Comparison of ENCODE assay signal across 27 cellular contexts in genomic region chr1:81662913-81663526, GRCh38.
"Had no signal": no experiment of that assay in that cellular context is flagged by ENCODE, and none has a peak within 500 bp of the region (broad histone marks: within the 10 kb centered on the region; RNA-seq: fewer than 3 reads in every experiment).

No MANE protein-coding gene starts in this region.

- H3K4me1 Mint-ChIP-seq: activated naive CD4-positive, alpha-beta T cell treated with anti-CD3 and anti-CD28 coated beads, Interleukin-2, amount 50 U/mL, for 24 hours; activated T-helper 17 cell treated with anti-CD3 and anti-CD28 coated beads, Interleukin-2, amount 50 U/mL, for 72 hours; central memory CD8-positive, alpha-beta T cell; immature natural killer cell; naive thymus-derived CD4-positive, alpha-beta T cell; stimulated activated naive B cell treated with anti-CD40 and anti-IgM and Interleukin-4, amounts not matched to agents 10 μg/mL and 1 μg/mL and 100 μg/mL, for 72 hours; T-helper 17 cell had no signal

- H3K79me2 ChIP-seq: parathyroid adenoma had no signal

- H3K27ac ChIP-seq: epithelial cell of prostate, esophagus squamous epithelium, parathyroid adenoma, psoas muscle, sigmoid colon, stomach, thyroid gland had no signal

- H2AFZ ChIP-seq: parathyroid adenoma had no signal

- H3K4me3 ChIP-seq: esophagus squamous epithelium, psoas muscle, sigmoid colon, stomach, thyroid gland had no signal

- H3K27ac Mint-ChIP-seq: activated CD8-positive, alpha-beta T cell treated with anti-CD3 and anti-CD28 coated beads for 36 hours; activated naive CD4-positive, alpha-beta T cell treated with anti-CD3 and anti-CD28 coated beads, Interleukin-2, amount 50 U/mL, for 24 hours; activated T-helper 17 cell treated with anti-CD3 and anti-CD28 coated beads, Interleukin-2, amount 50 U/mL, for 72 hours; dendritic cell treated with granulocyte-macrophage colony-stimulating factor and Interleukin-4, amounts not matched to agents 40 ng/mL and 50 ng/mL, for 4 days; immature natural killer cell; naive thymus-derived CD4-positive, alpha-beta T cell; stimulated activated naive B cell treated with anti-CD40 and anti-IgM and Interleukin-4, amounts not matched to agents 10 μg/mL and 1 μg/mL and 100 μg/mL, for 72 hours; T-helper 17 cell had no signal

- DNase-seq: activated CD4-positive, alpha-beta T cell treated with anti-CD3 and anti-CD28 coated beads for 1 hour; activated CD4-positive, alpha-beta T cell treated with anti-CD3 and anti-CD28 coated beads, Interleukin-2, amount 50 U/mL, for 1 hour; activated CD8-positive, alpha-beta T cell treated with anti-CD3 and anti-CD28 coated beads for 36 hours; activated T-cell treated with anti-CD3 and anti-CD28 coated beads, Interleukin-2, amount 50 U/mL, for 4 hours; anterior cingulate cortex; effector CD4-positive, alpha-beta T cell; esophagus squamous epithelium; foreskin melanocyte; immature natural killer cell; midbrain; naive thymus-derived CD4-positive, alpha-beta T cell; nucleus accumbens; psoas muscle; sigmoid colon; small intestine; stimulated activated CD4-positive, alpha-beta T cell treated with anti-CD3 and anti-CD28 coated beads, Interleukin-2, amount 100 ng/mL, for 24 hours; stimulated activated naive B cell treated with anti-CD40 and anti-IgM and Interleukin-4, amounts not matched to agents 10 μg/mL and 1 μg/mL and 100 μg/mL, for 72 hours; stomach; T-helper 17 cell; T1000; thyroid gland had no signal

- H3K9me3 Mint-ChIP-seq: activated CD8-positive, alpha-beta T cell treated with anti-CD3 and anti-CD28 coated beads for 36 hours; activated naive CD4-positive, alpha-beta T cell treated with anti-CD3 and anti-CD28 coated beads, Interleukin-2, amount 50 U/mL, for 24 hours; activated T-cell treated with anti-CD3 and anti-CD28 coated beads, Interleukin-2, amount 50 U/mL, for 4 hours; activated T-helper 17 cell treated with anti-CD3 and anti-CD28 coated beads, Interleukin-2, amount 50 U/mL, for 72 hours; dendritic cell treated with granulocyte-macrophage colony-stimulating factor and Interleukin-4, amounts not matched to agents 40 ng/mL and 50 ng/mL, for 4 days; stimulated activated naive B cell treated with anti-CD40 and anti-IgM and Interleukin-4, amounts not matched to agents 10 μg/mL and 1 μg/mL and 100 μg/mL, for 72 hours had no signal

- H3K9me3 ChIP-seq: esophagus squamous epithelium, psoas muscle, sigmoid colon, stomach, thyroid gland had no signal

- H3K4me1 ChIP-seq: parathyroid adenoma, psoas muscle, sigmoid colon, stomach, thyroid gland had no signal

- H3K36me3 ChIP-seq: esophagus squamous epithelium, sigmoid colon, stomach, thyroid gland had no signal

- H3K27me3 Mint-ChIP-seq: activated CD8-positive, alpha-beta T cell treated with anti-CD3 and anti-CD28 coated beads for 36 hours; activated naive CD4-positive, alpha-beta T cell treated with anti-CD3 and anti-CD28 coated beads, Interleukin-2, amount 50 U/mL, for 24 hours; activated T-helper 17 cell treated with anti-CD3 and anti-CD28 coated beads, Interleukin-2, amount 50 U/mL, for 72 hours; central memory CD8-positive, alpha-beta T cell; dendritic cell treated with granulocyte-macrophage colony-stimulating factor and Interleukin-4, amounts not matched to agents 40 ng/mL and 50 ng/mL, for 4 days; naive thymus-derived CD4-positive, alpha-beta T cell; stimulated activated naive B cell treated with anti-CD40 and anti-IgM and Interleukin-4, amounts not matched to agents 10 μg/mL and 1 μg/mL and 100 μg/mL, for 72 hours; T-helper 17 cell had no signal

- H3K36me3 Mint-ChIP-seq: activated naive CD4-positive, alpha-beta T cell treated with anti-CD3 and anti-CD28 coated beads, Interleukin-2, amount 50 U/mL, for 24 hours; immature natural killer cell; naive thymus-derived CD4-positive, alpha-beta T cell; stimulated activated naive B cell treated with anti-CD40 and anti-IgM and Interleukin-4, amounts not matched to agents 10 μg/mL and 1 μg/mL and 100 μg/mL, for 72 hours had no signal

- ATAC-seq: activated CD8-positive, alpha-beta T cell treated with anti-CD3 and anti-CD28 coated beads for 36 hours; activated T-cell treated with anti-CD3 and anti-CD28 coated beads, Interleukin-2, amount 50 U/mL, for 4 hours; activated T-helper 17 cell treated with anti-CD3 and anti-CD28 coated beads, Interleukin-2, amount 50 U/mL, for 72 hours; naive thymus-derived CD4-positive, alpha-beta T cell; psoas muscle; stimulated activated naive B cell treated with anti-CD40 and anti-IgM and Interleukin-4, amounts not matched to agents 10 μg/mL and 1 μg/mL and 100 μg/mL, for 72 hours; T-helper 17 cell had no signal

- H3K9ac ChIP-seq: parathyroid adenoma had no signal

- H3K4me3 Mint-ChIP-seq: activated CD8-positive, alpha-beta T cell treated with anti-CD3 and anti-CD28 coated beads for 36 hours; activated naive CD4-positive, alpha-beta T cell treated with anti-CD3 and anti-CD28 coated beads, Interleukin-2, amount 50 U/mL, for 24 hours; activated T-cell treated with anti-CD3 and anti-CD28 coated beads, Interleukin-2, amount 50 U/mL, for 4 hours; activated T-helper 17 cell treated with anti-CD3 and anti-CD28 coated beads, Interleukin-2, amount 50 U/mL, for 72 hours; central memory CD8-positive, alpha-beta T cell; dendritic cell treated with granulocyte-macrophage colony-stimulating factor and Interleukin-4, amounts not matched to agents 40 ng/mL and 50 ng/mL, for 4 days; immature natural killer cell; naive thymus-derived CD4-positive, alpha-beta T cell; stimulated activated naive B cell treated with anti-CD40 and anti-IgM and Interleukin-4, amounts not matched to agents 10 μg/mL and 1 μg/mL and 100 μg/mL, for 72 hours; T-helper 17 cell had no signal

- H3K27me3 ChIP-seq: esophagus squamous epithelium, sigmoid colon, stomach, thyroid gland had no signal
